8 cellular contexts compared by ENCODE assay signal in the genomic region with DNA sequence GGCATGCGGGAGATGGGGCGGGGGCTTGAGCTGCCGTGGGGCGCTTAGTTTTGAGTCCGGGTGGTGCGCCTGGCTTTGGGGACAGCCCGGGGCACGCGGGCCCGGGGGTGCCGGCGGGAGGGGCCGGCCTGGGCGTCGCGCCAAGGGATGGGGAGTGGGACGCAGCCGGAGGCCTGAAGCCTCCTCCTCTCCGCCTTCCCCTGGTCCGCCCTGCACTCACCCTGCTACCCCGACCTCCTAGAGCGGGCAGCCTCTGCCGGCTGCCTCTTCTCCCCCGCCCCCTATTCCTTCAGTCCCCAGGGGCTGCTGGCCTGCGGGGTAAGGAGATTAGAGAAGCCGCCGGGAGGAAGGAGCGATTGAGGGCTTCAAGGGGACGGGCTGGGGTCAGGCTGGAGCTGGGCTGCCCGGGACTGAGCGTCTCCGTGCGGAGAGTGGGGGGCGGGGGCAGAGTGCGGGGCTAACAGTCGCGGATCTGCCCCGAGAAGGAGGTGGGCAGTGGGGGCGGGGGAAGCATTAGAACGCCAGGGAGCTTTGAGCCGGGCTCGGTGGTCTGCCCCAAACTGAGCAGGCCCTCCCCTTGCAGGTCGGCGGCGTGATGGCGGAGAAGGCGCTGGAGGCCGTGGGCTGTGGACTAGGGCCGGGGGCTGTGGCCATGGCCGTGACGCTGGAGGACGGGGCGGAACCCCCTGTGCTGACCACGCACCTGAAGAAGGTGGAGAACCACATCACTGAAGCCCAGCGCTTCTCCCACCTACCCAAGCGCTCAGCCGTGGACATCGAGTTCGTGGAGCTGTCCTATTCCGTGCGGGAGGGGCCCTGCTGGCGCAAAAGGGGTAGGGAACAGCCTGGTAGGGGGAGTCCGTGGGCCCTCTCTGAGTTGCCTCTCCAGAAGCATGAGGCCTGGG.
A peak's percentile ranks its signal among the peaks of the same experiment; 100 is the strongest.
DNase-seq lines count a peak whose midpoint lies in the region; ATAC-seq and TF ChIP-seq lines count a peak whose summit lies in the region.

No MANE protein-coding gene starts in this region.

- no peak overlapping the region for H3K27ac ChIP-seq in RWPE2 (ENCODE audit: poor library complexity, severe bottlenecking)
- H3K27ac ChIP-seq in rectal smooth muscle tissue (ENCODE audit: low read depth, low read length) = no peak overlapping the region

- DNase-seq in GM12865 (ENCODE audit: low read depth) = no peak
- no peak for DNase-seq in RWPE2 (ENCODE audit: low spot score)
- no peak for DNase-seq in foreskin fibroblast
- no peak for DNase-seq in hepatic stellate cell (ENCODE audit: low spot score)
- DNase-seq in foreskin melanocyte = no peak
- DNase-seq in NCI-H446 treated with DMSO at 0.1 percent for 48 hours (lab: John Stamatoyannopoulos, UW) = no peak

- no peak for ATAC-seq in RWPE2 (ENCODE audit: low read depth)
- ATAC-seq in GM21367 (IDR thresholded peaks at IDR 0.05; ENCODE audit: unreplicated experiment) = no peak

- H3K9ac ChIP-seq in rectal smooth muscle tissue (ENCODE audit: low read length) = no peak overlapping the region

- no peaks in the 10 kb centered on the region for H3K9me3 ChIP-seq in RWPE2 (ENCODE audit: severe bottlenecking)

- H3K4me1 ChIP-seq in RWPE2 (ENCODE audit: insufficient read depth, poor library complexity, severe bottlenecking) (no peaks in the 10 kb centered on the region), rectal smooth muscle tissue (ENCODE audit: control insufficient read depth, insufficient read depth, low read length) (no peaks in the 10 kb centered on the region)

- H3K36me3 ChIP-seq in RWPE2 (ENCODE audit: low read depth) (no peaks in the 10 kb centered on the region), rectal smooth muscle tissue (ENCODE audit: control insufficient read depth, insufficient read depth, low read length) (no peaks in the 10 kb centered on the region)

- H3K4me3 ChIP-seq in GM12865 (ENCODE audit: low read depth, low read length) (peak overlapping the region; percentile 21; the same call in 1 of the 2 replicates), RWPE2 (ENCODE audit: severe bottlenecking) (peak overlapping the region; percentile 37), foreskin fibroblast (ENCODE audit: low read depth in 1 of 2, low read length in 2 of 2) (peak overlapping the region; percentile 55 to 56), rectal smooth muscle tissue (ENCODE audit: low read length) (peak overlapping the region; percentile 48)

- TF ChIP-seq CTCF in GM12865 (IDR thresholded peaks at IDR 0.05; ENCODE audit: insufficient read depth, low read depth, low read length, missing control alignments) = no peak
- TF ChIP-seq CTCF in RWPE2 (IDR thresholded peaks at IDR 0.05; ENCODE audit: poor library complexity, severe bottlenecking) = no peak
- no peak for TF ChIP-seq CTCF in foreskin fibroblast (IDR thresholded peaks at IDR 0.05; ENCODE audit: low read depth, low read length)

- no peaks in the 10 kb centered on the region for H3K27me3 ChIP-seq in RWPE2 (ENCODE audit: insufficient read depth, poor library complexity, severe bottlenecking)
- H3K27me3 ChIP-seq in rectal smooth muscle tissue (ENCODE audit: control insufficient read depth, insufficient read depth, low read length) = peaks cover 8% of the 10 kb centered on the region
